In genomic region chr12:57488397-57489156, GRCh38 we compare ENCODE assay signal across 9 cellular contexts. TPM values are rescaled to one million over a fixed set of nuclear protein-coding genes. Genes with fewer than 3 reads are reported as not detected.
A peak's percentile ranks its signal among the peaks of the same experiment; 100 is the strongest.
DNase-seq lines count a peak whose midpoint lies in the region; ATAC-seq, FAIRE-seq and TF ChIP-seq lines count a peak whose summit lies in the region.
"Had no signal": no experiment of that assay in that cellular context is flagged by ENCODE, and none has a peak within 500 bp of the region (broad histone marks: within the 10 kb centered on the region; RNA-seq: fewer than 3 reads in every experiment).

No MANE protein-coding gene starts in this region.

- H3K36me3 ChIP-seq in astrocyte (ENCODE audit: insufficient read depth, low read length) = peaks cover 28% of the 10 kb centered on the region
- peaks cover 7% of the 10 kb centered on the region for H3K36me3 ChIP-seq in urinary bladder (ENCODE audit: insufficient read depth)

- peak overlapping the region; percentile 92 for H3K27ac Mint-ChIP-seq in astrocyte (ENCODE audit: unreplicated experiment)

- TF ChIP-seq CTCF in AG04449 (IDR thresholded peaks at IDR 0.05; ENCODE audit: insufficient read depth, low read length, missing control alignments) = no peak
- no peak for TF ChIP-seq CTCF in astrocyte (IDR thresholded peaks at IDR 0.05; ENCODE audit: insufficient read depth, low read depth, low read length)
- no peak for TF ChIP-seq CTCF in lower leg skin (IDR thresholded peaks at IDR 0.05)

- H3K9me3 Mint-ChIP-seq in astrocyte (ENCODE audit: unreplicated experiment) = no peaks in the 10 kb centered on the region

- no peak for FAIRE-seq in astrocyte (lab: Jason Lieb, UNC)

- H3K9ac ChIP-seq in astrocyte (ENCODE audit: low read length) = peak overlapping the region; percentile 97

- H3K4me3 ChIP-seq in AG04449 (ENCODE audit: low read depth, low read length) (peak overlapping the region; percentile 99), astrocyte (ENCODE audit: insufficient read depth, low read depth, low read length) (peak overlapping the region; percentile 87), lower leg skin (ENCODE audit: low read depth, poor library complexity, severe bottlenecking) (peak overlapping the region; percentile 77), urinary bladder (ENCODE audit: low read depth, low read length) (peak overlapping the region; percentile 97)

- H3K27ac ChIP-seq in astrocyte (ENCODE audit: low read depth, low read length) = peak overlapping the region; percentile 76
- no peak overlapping the region for H3K27ac ChIP-seq in urinary bladder (ENCODE audit: low read depth)

- peaks cover 38% of the 10 kb centered on the region for H3K79me2 ChIP-seq in astrocyte (ENCODE audit: insufficient read depth, low read length)

- no peaks in the 10 kb centered on the region for H3K27me3 ChIP-seq in astrocyte (ENCODE audit: insufficient read depth, low read length)

- intact Hi-C loops in lower leg skin (cut with DNase I; ENCODE audit: low total_unique reads) = no loop called here

- H2AFZ ChIP-seq in astrocyte (ENCODE audit: low read depth, low read length) = peak overlapping the region; percentile 71

- H4K20me1 ChIP-seq in astrocyte (ENCODE audit: insufficient read depth, low read length) = peaks cover 36% of the 10 kb centered on the region

- WGBS in lower leg skin, 2 donors = 30 to 31% methylated on average over 11 of the region's 11 CpGs
- WGBS in urinary bladder = 30% methylated on average over 11 of the region's 11 CpGs

- CTCF ChIA-PET in AG04449 (lab: Yijun Ruan, JAX) = interaction anchor here (3.4 kb wide), 1 partner anchor 30 kb away, joined by 18 read pairs; no protein-coding TSS in a partner anchor

- POLR2A ChIA-PET in AG04449 (lab: Yijun Ruan, JAX) = interaction anchor here (1.1 kb wide), 1 partner anchor 29 kb away, joined by 4 read pairs; no protein-coding TSS in a partner anchor

- peak; percentile 3 for ATAC-seq in HG02642 (IDR thresholded peaks at IDR 0.05; ENCODE audit: poor library complexity, unreplicated experiment)

- DNase-seq in AG04449 (ENCODE audit: low read depth, low spot score) = no peak
- peak; percentile 12 for DNase-seq in astrocyte (ENCODE audit: low read depth)
- DNase-seq in lower leg skin (ENCODE audit: low spot score in 2 of 2) = no peak
- DNase-seq in NCI-H2029 (lab: John Stamatoyannopoulos, UW) = no peak
- no peak for DNase-seq in Ammon's horn (ENCODE audit: low spot score)
- DNase-seq in A172 (ENCODE audit: low spot score) = no peak

- peaks cover 16% of the 10 kb centered on the region for H3K4me1 Mint-ChIP-seq in astrocyte (ENCODE audit: low read depth, unreplicated experiment)

- TF ChIP-seq POLR2A in lower leg skin (IDR thresholded peaks at IDR 0.05) = no peak

- peaks cover 12% of the 10 kb centered on the region for H3K4me1 ChIP-seq in astrocyte (ENCODE audit: insufficient read depth, low read length)
- peaks cover 2% of the 10 kb centered on the region for H3K4me1 ChIP-seq in urinary bladder (ENCODE audit: insufficient read depth)

- H3K27me3 Mint-ChIP-seq in astrocyte (ENCODE audit: low read depth, unreplicated experiment) = no peaks in the 10 kb centered on the region

- H3K9me3 ChIP-seq in astrocyte (ENCODE audit: insufficient read depth, low read depth, low read length) = no peaks in the 10 kb centered on the region

- H3K4me2 ChIP-seq in astrocyte (ENCODE audit: low read length) = peak overlapping the region; percentile 98

- peaks cover 22% of the 10 kb centered on the region for H3K36me3 Mint-ChIP-seq in astrocyte (ENCODE audit: low read depth, unreplicated experiment)

- peak overlapping the region; percentile 93 for H3K4me3 Mint-ChIP-seq in astrocyte (ENCODE audit: unreplicated experiment)

RNA-seq across cellular contexts. Expression of gene MARS1, which starts 0.7 kb away (rescaled TPM):
- total RNA-seq in astrocyte (351 and 384 TPM in 2 replicates), lower leg skin (100 to 1,000 TPM in 1 of 4 donors, 10 to 100 TPM in 3; 37.7 to 386 (median 51.4) TPM), urinary bladder (55.1 TPM)
- polyA plus RNA-seq in urinary bladder = 59.9 TPM
- total RNA-seq in A172 (2014; rRNA removed; shearing (Covaris generic)) = 86.0 and 319 TPM in 2 replicates

RNA-seq across cellular contexts. Expression of gene ARHGAP9, which starts 8.9 kb away (rescaled TPM):
- total RNA-seq in astrocyte (2.5 and 3.1 TPM in 2 replicates), lower leg skin (1 to 10 TPM; 2.3 to 6.6 (median 3.1) TPM), urinary bladder (2.9 TPM)
- polyA plus RNA-seq in urinary bladder = 5.2 TPM
- total RNA-seq in A172 (2014; rRNA removed; shearing (Covaris generic)) = 0.43 and 0.79 TPM in 2 replicates
- total RNA-seq: lung microvascular endothelial cell had no signal

RNA-seq across cellular contexts. Expression of gene GLI1, which starts 29.0 kb away (rescaled TPM):
- total RNA-seq in astrocyte (5.8 and 6.8 TPM in 2 replicates), lower leg skin (10 to 100 TPM in 1 of 4 donors, 1 to 10 TPM in 1, under 1 TPM in 2; 0.19 to 13.4 (median 1.9) TPM), urinary bladder (11.5 TPM)
- polyA plus RNA-seq in urinary bladder = 11.5 TPM
- total RNA-seq in A172 (2014; rRNA removed; shearing (Covaris generic)) = 0.19 and 4.1 TPM in 2 replicates
- total RNA-seq: lung microvascular endothelial cell had no signal

RNA-seq across cellular contexts. Expression of gene DDIT3, which starts 31.7 kb away (rescaled TPM):
- 42.6 and 45.1 TPM in 2 replicates for total RNA-seq in astrocyte
- total RNA-seq in lower leg skin = 10 to 100 TPM; 27.6 to 58.2 (median 41.6) TPM
- 15.4 TPM for total RNA-seq in urinary bladder
- polyA plus RNA-seq in urinary bladder = 58.0 TPM
- total RNA-seq in A172 (2014; rRNA removed; shearing (Covaris generic)) = 45.3 and 46.9 TPM in 2 replicates

RNA-seq across cellular contexts. Expression of gene INHBE, which starts 33.5 kb away (rescaled TPM):
- total RNA-seq in astrocyte = 24.6 and 37.5 TPM in 2 replicates
- not detected for total RNA-seq in lower leg skin
- not detected for total RNA-seq in urinary bladder
- 0.09 TPM for polyA plus RNA-seq in urinary bladder
- 0.14 and 0.17 TPM in 2 replicates for total RNA-seq in A172 (2014; rRNA removed; shearing (Covaris generic))
- total RNA-seq: lung microvascular endothelial cell had no signal
